ENCODE assay signal across 8 cellular contexts in genomic region chr2:153163055-153163454, GRCh38.
DNase-seq lines count a peak whose midpoint lies in the region; ATAC-seq, FAIRE-seq and TF ChIP-seq lines count a peak whose summit lies in the region.

No MANE protein-coding gene starts in this region.

- no peaks in the 10 kb centered on the region for H3K36me3 Mint-ChIP-seq in astrocyte (ENCODE audit: low read depth, unreplicated experiment)
- H3K36me3 Mint-ChIP-seq in activated CD8-positive, alpha-beta memory T cell treated with anti-CD3 and anti-CD28 coated beads, Interleukin-2, amount 10 ng/mL, durations not matched to agents 7 days and 5 days, result no peaks in the 10 kb centered on the region

- H3K4me2 ChIP-seq in astrocyte (ENCODE audit: low read length), result no peak overlapping the region

- H3K4me3 ChIP-seq in astrocyte (ENCODE audit: insufficient read depth, low read depth, low read length) (no peak overlapping the region), tibial artery (no peak overlapping the region)

- H4K20me1 ChIP-seq in astrocyte (ENCODE audit: insufficient read depth, low read length), result no peaks in the 10 kb centered on the region

- H3K4me1 ChIP-seq in astrocyte (ENCODE audit: insufficient read depth, low read length) (no peaks in the 10 kb centered on the region), tibial artery (no peaks in the 10 kb centered on the region)

- H3K27me3 Mint-ChIP-seq in astrocyte (ENCODE audit: low read depth, unreplicated experiment), result peaks cover 8% of the 10 kb centered on the region
- H3K27me3 Mint-ChIP-seq in activated CD8-positive, alpha-beta memory T cell treated with anti-CD3 and anti-CD28 coated beads, Interleukin-2, amount 10 ng/mL, durations not matched to agents 7 days and 5 days, result peaks cover 6% of the 10 kb centered on the region

- no peak overlapping the region for H2AFZ ChIP-seq in astrocyte (ENCODE audit: low read depth, low read length)

- no peaks in the 10 kb centered on the region for H3K79me2 ChIP-seq in astrocyte (ENCODE audit: insufficient read depth, low read length)

- H3K9ac ChIP-seq in astrocyte (ENCODE audit: low read length), result no peak overlapping the region

- TF ChIP-seq CTCF in astrocyte (IDR thresholded peaks at IDR 0.05; ENCODE audit: insufficient read depth, low read depth, low read length) (peak; percentile 28), tibial artery (IDR thresholded peaks at IDR 0.05) (no peak)

- CTCF ChIA-PET in activated CD8-positive, alpha-beta memory T cell treated with anti-CD3 and anti-CD28 coated beads, Interleukin-2, amount 10 ng/mL, durations not matched to agents 7 days and 5 days (lab: Charles Lee), result no interaction called here

- peak; percentile 13 to 56 for DNase-seq in SHP77 (lab: John Stamatoyannopoulos, UW)
- DNase-seq in SHP77 treated with DMSO at 0.1 percent for 48 hours (lab: John Stamatoyannopoulos, UW), result no peak
- peak; percentile 53 for DNase-seq in NCI-H1105 (lab: John Stamatoyannopoulos, UW)
- DNase-seq in astrocyte (ENCODE audit: low read depth), result peak; percentile 2
- peak; percentile 36 for DNase-seq in midbrain (lab: John Stamatoyannopoulos, UW)
- no peak for DNase-seq in tibial artery
- no peak for DNase-seq in activated CD8-positive, alpha-beta memory T cell treated with anti-CD3 and anti-CD28 coated beads, Interleukin-2, amount 10 ng/mL, durations not matched to agents 7 days and 5 days
- no peak for DNase-seq in activated naive CD4-positive, alpha-beta T cell (lab: John Stamatoyannopoulos, UW)

- no peak overlapping the region for H3K4me3 Mint-ChIP-seq in astrocyte (ENCODE audit: unreplicated experiment)
- H3K4me3 Mint-ChIP-seq in activated CD8-positive, alpha-beta memory T cell treated with anti-CD3 and anti-CD28 coated beads, Interleukin-2, amount 10 ng/mL, durations not matched to agents 7 days and 5 days, result no peak overlapping the region

- no peaks in the 10 kb centered on the region for H3K9me3 Mint-ChIP-seq in astrocyte (ENCODE audit: unreplicated experiment)
- H3K9me3 Mint-ChIP-seq in activated CD8-positive, alpha-beta memory T cell treated with anti-CD3 and anti-CD28 coated beads, Interleukin-2, amount 10 ng/mL, durations not matched to agents 7 days and 5 days (ENCODE audit: low read depth), result no peaks in the 10 kb centered on the region

- intact Hi-C loops in tibial artery (cut with DNase I; ENCODE audit: low total_unique reads), result no loop called here

- no peak overlapping the region for H3K27ac Mint-ChIP-seq in astrocyte (ENCODE audit: unreplicated experiment)
- H3K27ac Mint-ChIP-seq in activated CD8-positive, alpha-beta memory T cell treated with anti-CD3 and anti-CD28 coated beads, Interleukin-2, amount 10 ng/mL, durations not matched to agents 7 days and 5 days, result no peak overlapping the region

- no peaks in the 10 kb centered on the region for H3K4me1 Mint-ChIP-seq in astrocyte (ENCODE audit: low read depth, unreplicated experiment)
- H3K4me1 Mint-ChIP-seq in activated CD8-positive, alpha-beta memory T cell treated with anti-CD3 and anti-CD28 coated beads, Interleukin-2, amount 10 ng/mL, durations not matched to agents 7 days and 5 days, result no peaks in the 10 kb centered on the region

- H3K9me3 ChIP-seq in astrocyte (ENCODE audit: insufficient read depth, low read depth, low read length) (no peaks in the 10 kb centered on the region), tibial artery (no peaks in the 10 kb centered on the region)

- no peaks in the 10 kb centered on the region for H3K27me3 ChIP-seq in astrocyte (ENCODE audit: insufficient read depth, low read length)
- H3K27me3 ChIP-seq in tibial artery, result no peaks in the 10 kb centered on the region

- FAIRE-seq in astrocyte (lab: Jason Lieb, UNC), result no peak

- H3K27ac ChIP-seq in astrocyte (ENCODE audit: low read depth, low read length) (no peak overlapping the region), tibial artery (no peak overlapping the region)

- no peak for ATAC-seq in activated CD8-positive, alpha-beta memory T cell treated with anti-CD3 and anti-CD28 coated beads, Interleukin-2, amount 10 ng/mL, durations not matched to agents 7 days and 5 days

- H3K36me3 ChIP-seq in astrocyte (ENCODE audit: insufficient read depth, low read length) (no peaks in the 10 kb centered on the region), tibial artery (no peaks in the 10 kb centered on the region)

Comparison
In these comparisons a context has a peak if more than half of its experiments do, and no peak if none do; other contexts are left out.
1. DNase-seq: peak in SHP77 (2 of 2), NCI-H1105 (single experiment), astrocyte (single experiment) and midbrain (single experiment); none in SHP77 treated with DMSO at 0.1 percent for 48 hours (single experiment), tibial artery (0 of 2), activated CD8-positive, alpha-beta memory T cell treated with anti-CD3 and anti-CD28 coated beads, Interleukin-2, amount 10 ng/mL, durations not matched to agents 7 days and 5 days (single experiment) and activated naive CD4-positive, alpha-beta T cell (0 of 4).